In genomic region chr15:47997170-47997569, GRCh38 we compare ENCODE assay signal across 22 cellular contexts.
A peak's percentile ranks its signal among the peaks of the same experiment; 100 is the strongest.
DNase-seq lines count a peak whose midpoint lies in the region; ATAC-seq, FAIRE-seq and TF ChIP-seq lines count a peak whose summit lies in the region.
"Had no signal": no experiment of that assay in that cellular context is flagged by ENCODE, and none has a peak within 500 bp of the region (broad histone marks: within the 10 kb centered on the region; RNA-seq: fewer than 3 reads in every experiment).

No MANE protein-coding gene starts in this region.

- no peaks in the 10 kb centered on the region for H3K9me3 Mint-ChIP-seq in CD14-positive monocyte

- no peaks in the 10 kb centered on the region for H4K20me1 ChIP-seq in hepatocyte (ENCODE audit: insufficient read depth, poor library complexity, severe bottlenecking)

- TF ChIP-seq CTCF in CD14-positive monocyte (IDR thresholded peaks at IDR 0.05): no peak
- TF ChIP-seq CTCF in hepatocyte (IDR thresholded peaks at IDR 0.05; ENCODE audit: poor library complexity): no peak
- no peak for TF ChIP-seq CTCF in adrenal gland (IDR thresholded peaks at IDR 0.05)

- FAIRE-seq in small intestine (lab: Jason Lieb, UNC): no peak
- FAIRE-seq: D721Med, HTR-8/SVneo, K562, RCC 7860 had no signal

- H3K36me3 ChIP-seq in hepatocyte (replicated peaks; ENCODE audit: insufficient read depth, low read depth) (no peaks in the 10 kb centered on the region), small intestine (ENCODE audit: control insufficient read depth in 2 of 2, insufficient read depth in 2 of 2, low read length in 2 of 2) (no peaks in the 10 kb centered on the region), adrenal gland (replicated peaks in 1 of 2) (no peaks in the 10 kb centered on the region)
- H3K36me3 ChIP-seq: SJSA1 had no signal

- no peak overlapping the region for H3K4me2 ChIP-seq in hepatocyte

- peaks cover 0 to 6% (median 4%) of the 10 kb centered on the region in 3 donors for H3K27me3 Mint-ChIP-seq in CD14-positive monocyte (ENCODE audit: low read depth in 3 of 3)
- H3K27me3 Mint-ChIP-seq: CD4-positive, CD25-positive, alpha-beta regulatory T cell had no signal

- no peak for ATAC-seq in HG02981 (IDR thresholded peaks at IDR 0.05; ENCODE audit: unreplicated experiment)
- ATAC-seq: HCT116, K562 had no signal

- DNase-seq in CD14-positive monocyte (ENCODE audit: low spot score) (no peak), NOMO-1 (lab: John Stamatoyannopoulos, UW; ENCODE audit: unreplicated experiment in 2 of 2) (peak; percentile 56 to 85), hepatocyte (ENCODE audit: low spot score) (no peak), small intestine (peak; percentile 60), adrenal gland (no peak), medulla oblongata (ENCODE audit: extremely low spot score) (no peak)
- DNase-seq: CD4-positive, CD25-positive, alpha-beta regulatory T cell; Kasumi-1; NCI-H1048; NCI-H1694; NCI-H2029 treated with DMSO at 0.1 percent for 48 hours; NCI-H446 treated with DMSO at 0.1 percent for 48 hours; NCI-H526; NCI-H82; NK-92 treated with Interleukin-12 subunit alpha and Interleukin-12 subunit beta, amount 100 ng/mL, for 24 hours had no signal

- TF ChIP-seq POLR2A in adrenal gland (IDR thresholded peaks at IDR 0.05): no peak

- H3K4me1 ChIP-seq in hepatocyte (ENCODE audit: insufficient read depth) (peaks cover 10% of the 10 kb centered on the region), small intestine (ENCODE audit: control insufficient read depth in 2 of 2, insufficient read depth in 1 of 2, low read depth in 1 of 2, low read length in 1 of 2) (no peaks in the 10 kb centered on the region), adrenal gland (replicated peaks in 1 of 2) (no peaks in the 10 kb centered on the region)
- H3K4me1 ChIP-seq: SJSA1 had no signal

- WGBS in hepatocyte (ENCODE audit: low lambda C conversion rate, missing lambda C conversion rate): 76% methylated on average over 3 of the region's 3 CpGs
- 26 to 67% (median 33%) methylated on average over 3 of the region's 3 CpGs for WGBS in small intestine, 3 donors
- WGBS in adrenal gland, 4 donors: 74 to 91% (median 83%) methylated on average over 3 of the region's 3 CpGs

- no peak overlapping the region for H3K4me3 Mint-ChIP-seq in CD14-positive monocyte
- H3K4me3 Mint-ChIP-seq: CD4-positive, CD25-positive, alpha-beta regulatory T cell had no signal

- H3K9me2 ChIP-seq in hepatocyte (replicated peaks; ENCODE audit: insufficient read depth): no peaks in the 10 kb centered on the region

- H3K4me1 Mint-ChIP-seq in CD14-positive monocyte: peaks cover 58% of the 10 kb centered on the region
- H3K4me1 Mint-ChIP-seq: CD4-positive, CD25-positive, alpha-beta regulatory T cell had no signal

- peak overlapping the region; percentile 19 to 84 (median 54) for H3K27ac Mint-ChIP-seq in CD14-positive monocyte
- H3K27ac Mint-ChIP-seq: CD4-positive, CD25-positive, alpha-beta regulatory T cell had no signal

- H3K27ac ChIP-seq in hepatocyte: peak overlapping the region; percentile 72
- H3K27ac ChIP-seq in small intestine (ENCODE audit: low read depth in 1 of 2, low read length in 1 of 2): no peak overlapping the region
- H3K27ac ChIP-seq in adrenal gland: no peak overlapping the region
- H3K27ac ChIP-seq: SJSA1 had no signal

- no peaks in the 10 kb centered on the region for H3K79me2 ChIP-seq in hepatocyte

- H3K9me3 ChIP-seq in hepatocyte (ENCODE audit: low read depth): no peaks in the 10 kb centered on the region
- no peaks in the 10 kb centered on the region for H3K9me3 ChIP-seq in small intestine (ENCODE audit: control insufficient read depth, low read depth)
- no peaks in the 10 kb centered on the region for H3K9me3 ChIP-seq in adrenal gland (replicated peaks in 1 of 3)
- H3K9me3 ChIP-seq: SJSA1 had no signal

- peaks cover 6% of the 10 kb centered on the region for H3K27me3 ChIP-seq in hepatocyte
- no peaks in the 10 kb centered on the region for H3K27me3 ChIP-seq in small intestine (ENCODE audit: control insufficient read depth in 2 of 2, insufficient read depth in 2 of 2, low read length in 2 of 2)
- H3K27me3 ChIP-seq in adrenal gland: no peaks in the 10 kb centered on the region
- H3K27me3 ChIP-seq: SJSA1 had no signal

- H2AFZ ChIP-seq in hepatocyte: no peak overlapping the region

- intact Hi-C loops in CD14-positive monocyte (cut with micrococcal nuclease) (loop anchor here in 1 of 2 donors (10.0 kb wide), 1 partner anchor 522 kb away; no protein-coding TSS in a partner anchor), adrenal gland (cut with DNase I) (no loop called here)

- H3K36me3 Mint-ChIP-seq in CD14-positive monocyte: no peaks in the 10 kb centered on the region
- H3K36me3 Mint-ChIP-seq: CD4-positive, CD25-positive, alpha-beta regulatory T cell had no signal

- H3K4me3 ChIP-seq in hepatocyte (no peak overlapping the region), small intestine (ENCODE audit: low read depth in 1 of 2, low read length in 2 of 2) (no peak overlapping the region), adrenal gland (no peak overlapping the region)
- H3K4me3 ChIP-seq: K562, SJSA1 had no signal

Comparison
In these comparisons a context has a peak if more than half of its experiments do, and no peak if none do; other contexts are left out.
1. DNase-seq: peak in NOMO-1 (2 of 2) and small intestine (single experiment); none in CD14-positive monocyte (single experiment), hepatocyte (single experiment), adrenal gland (0 of 7) and medulla oblongata (single experiment).